Comparison of ENCODE assay signal across 1 cellular context in the genomic region with DNA sequence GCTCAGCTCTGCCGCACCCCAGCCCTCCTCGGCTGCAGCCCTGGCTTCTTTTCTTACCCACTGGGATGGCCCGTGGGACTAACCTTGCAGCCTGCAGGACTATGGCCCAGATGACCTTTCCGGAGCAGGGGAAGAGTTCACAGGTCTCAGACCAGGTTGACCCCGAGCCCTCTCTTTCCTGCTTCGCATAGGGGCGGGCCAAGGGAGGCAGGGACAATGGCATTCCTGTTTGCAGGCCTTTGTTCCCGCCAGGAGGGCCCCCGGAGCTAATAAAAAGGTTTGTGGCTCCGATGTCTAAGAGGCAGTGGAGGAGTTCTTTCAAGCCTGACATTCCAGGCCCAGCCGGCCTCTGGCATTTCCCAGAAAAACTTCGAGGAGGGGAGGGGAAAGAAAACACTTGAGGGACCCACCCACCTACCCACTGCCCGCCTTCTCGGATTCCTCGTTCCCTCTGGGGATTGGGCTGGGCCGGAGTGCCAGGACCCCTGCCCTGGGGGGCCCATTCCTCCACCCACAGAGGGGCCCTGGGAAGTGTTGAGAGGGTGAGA.
TF ChIP-seq lines count a peak whose summit lies in the region.

No MANE protein-coding gene starts in this region.

TF ChIP-seq in endothelial cell of umbilical vein, 7 proteins besides CTCF, POLR2A, EP300 and RAD21:
- TF ChIP-seq POLR2AphosphoS5 (IDR thresholded peaks at IDR 0.05; ENCODE audit: insufficient read depth, low read depth, low read length) (no peak), EZH2 (IDR thresholded peaks at IDR 0.05; ENCODE audit: borderline replicate concordance, low read depth, low read length, severe bottlenecking) (no peak), JUN (IDR thresholded peaks at IDR 0.05; ENCODE audit: borderline replicate concordance, insufficient read depth, insufficient read length, low read depth) (no peak), MYC (IDR thresholded peaks at IDR 0.05; ENCODE audit: low read depth, low read length) (no peak), GATA2 (IDR thresholded peaks at IDR 0.05; ENCODE audit: insufficient read depth, insufficient read length, low read depth, low read length) (no peak), FOS (IDR thresholded peaks at IDR 0.05; ENCODE audit: borderline replicate concordance, insufficient read depth, low read length) (no peak)
- TF ChIP-seq, protein P1, sequence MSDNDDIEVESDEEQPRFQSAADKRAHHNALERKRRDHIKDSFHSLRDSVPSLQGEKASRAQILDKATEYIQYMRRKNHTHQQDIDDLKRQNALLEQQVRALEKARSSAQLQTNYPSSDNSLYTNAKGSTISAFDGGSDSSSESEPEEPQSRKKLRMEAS (IDR thresholded peaks at IDR 0.05; ENCODE audit: insufficient read depth, insufficient read length) = no peak
